ENCODE assay signal across 17 cellular contexts in genomic region chr10:112226439-112227248, GRCh38. TPM values are rescaled to one million over a fixed set of nuclear protein-coding genes. Genes with fewer than 3 reads are reported as not detected.
DNase-seq lines count a peak whose midpoint lies in the region; ATAC-seq and TF ChIP-seq lines count a peak whose summit lies in the region.
"Had no signal": no experiment of that assay in that cellular context is flagged by ENCODE, and none has a peak within 500 bp of the region (broad histone marks: within the 10 kb centered on the region; RNA-seq: fewer than 3 reads in every experiment).

No MANE protein-coding gene starts in this region.

- ATAC-seq in GM19395 (IDR thresholded peaks at IDR 0.05; ENCODE audit: unreplicated experiment) = no peak

- H3K4me1 Mint-ChIP-seq in MCF 10A (ENCODE audit: insufficient read depth, unreplicated experiment) (peaks cover 77% of the 10 kb centered on the region), nephron progenitor cell (peaks cover 7% of the 10 kb centered on the region)

- POLR2A ChIA-PET in MCF 10A (lab: Yijun Ruan, JAX) = interaction anchor here (0.7 to 4.7 kb wide), 7 partner anchors 10 to 57 kb away, joined by 3 to 38 read pairs (median 6); partner anchors contain the start of genes GPAM and TECTB

- TF ChIP-seq CTCF in MCF 10A (IDR thresholded peaks at IDR 0.05; ENCODE audit: unreplicated experiment) (no peak), breast epithelium (IDR thresholded peaks at IDR 0.05) (no peak), nephron progenitor cell (IDR thresholded peaks at IDR 0.05) (no peak)

- DNase-seq in MCF 10A (ENCODE audit: unreplicated experiment) (no peak), breast epithelium (ENCODE audit: low spot score in 2 of 2) (no peak), adipocyte (ENCODE audit: low read depth) (no peak), nephron progenitor cell (no peak), A172 (ENCODE audit: low spot score) (no peak), erythroblast (lab: John Stamatoyannopoulos, UW) (no peak)
- DNase-seq: Caco-2; CD4-positive, alpha-beta T cell; H7; NCI-H1436 treated with DMSO at 0.1 percent for 48 hours; NCI-H2029; NCI-H2227 treated with DMSO at 0.1 percent for 48 hours; NCI-H510A treated with DMSO at 0.1 percent for 48 hours; NCI-H82; PC-9 had no signal

- intact Hi-C loops in MCF 10A (cut with micrococcal nuclease) = loop anchor here (5.0 kb wide), 1 partner anchor 44 kb away; the partner anchor contains the start of gene GPAM
- intact Hi-C loops in breast epithelium (cut with DNase I; ENCODE audit: low total_unique reads) = no loop called here

- peak overlapping the region; percentile 55 for H3K9ac ChIP-seq in adipocyte (ENCODE audit: low read length)

- no peak overlapping the region for H3K27ac ChIP-seq in breast epithelium
- H3K27ac ChIP-seq: PC-9, SJSA1 had no signal

- H3K36me3 ChIP-seq in breast epithelium (no peaks in the 10 kb centered on the region), adipocyte (ENCODE audit: control insufficient read depth, insufficient read depth, low read length, severe bottlenecking) (peaks cover 3% of the 10 kb centered on the region)
- H3K36me3 ChIP-seq: SJSA1 had no signal

- H3K27me3 ChIP-seq in breast epithelium = no peaks in the 10 kb centered on the region
- H3K27me3 ChIP-seq in adipocyte (replicated peaks; ENCODE audit: control insufficient read depth, insufficient read depth, low read length) = no peaks in the 10 kb centered on the region
- H3K27me3 ChIP-seq: SJSA1 had no signal

- no peaks in the 10 kb centered on the region for H3K4me1 ChIP-seq in breast epithelium
- H3K4me1 ChIP-seq in adipocyte (ENCODE audit: control insufficient read depth, insufficient read depth, low read length) = peaks cover 24% of the 10 kb centered on the region
- H3K4me1 ChIP-seq: Caco-2 had no signal

- H3K27me3 Mint-ChIP-seq in MCF 10A (ENCODE audit: insufficient read depth, unreplicated experiment) (no peaks in the 10 kb centered on the region), nephron progenitor cell (ENCODE audit: low read depth, poor library complexity) (peaks cover 17% of the 10 kb centered on the region)

- TSS peak; percentile 53 for BruUV-seq in MCF 10A (replicated peaks; lab: Mats Ljungman, UMichigan)

- H3K4me3 Mint-ChIP-seq in MCF 10A (ENCODE audit: unreplicated experiment) (peak overlapping the region; percentile 68), nephron progenitor cell (no peak overlapping the region)
- H3K4me3 Mint-ChIP-seq: CD4-positive, alpha-beta T cell had no signal

- H3K9me3 Mint-ChIP-seq in MCF 10A (ENCODE audit: unreplicated experiment) (no peaks in the 10 kb centered on the region), nephron progenitor cell (peaks cover 12% of the 10 kb centered on the region)
- H3K9me3 Mint-ChIP-seq: CD4-positive, alpha-beta T cell had no signal

- TF ChIP-seq POLR2A in breast epithelium (IDR thresholded peaks at IDR 0.05) (no peak), erythroblast (IDR thresholded peaks at IDR 0.05; ENCODE audit: low read length) (no peak)

- CTCF ChIA-PET in MCF 10A (lab: Yijun Ruan, JAX) = interaction anchor here (0.5 to 1.4 kb wide), 4 partner anchors 16 to 68 kb away, joined by 3 to 4 read pairs (median 3); no protein-coding TSS in a partner anchor

- H3K27ac Mint-ChIP-seq in MCF 10A (ENCODE audit: low read depth, unreplicated experiment) = peak overlapping the region; percentile 53
- peak overlapping the region; percentile 52 for H3K27ac Mint-ChIP-seq in nephron progenitor cell
- H3K27ac Mint-ChIP-seq: CD4-positive, alpha-beta T cell had no signal

- H3K4me3 ChIP-seq in breast epithelium = no peak overlapping the region
- H3K4me3 ChIP-seq in adipocyte (ENCODE audit: low read length) = peak overlapping the region; percentile 48
- H3K4me3 ChIP-seq: PC-9, SJSA1 had no signal

- H3K36me3 Mint-ChIP-seq in MCF 10A (ENCODE audit: insufficient read depth, unreplicated experiment) = no peaks in the 10 kb centered on the region
- H3K36me3 Mint-ChIP-seq in nephron progenitor cell (ENCODE audit: low read depth) = no peaks in the 10 kb centered on the region

- H3K9me3 ChIP-seq in breast epithelium (no peaks in the 10 kb centered on the region), adipocyte (ENCODE audit: control insufficient read depth, low read length) (peaks cover 24% of the 10 kb centered on the region)
- H3K9me3 ChIP-seq: Caco-2, SJSA1 had no signal

RNA-seq across cellular contexts. Expression of gene GPAM, which starts 43.1 kb away (rescaled TPM):
- 19.8 and 20.4 TPM in 2 replicates for total RNA-seq in MCF 10A (2022)
- 100 to 1,000 TPM in 1 of 3 donors, 10 to 100 TPM in 2; 13.4 to 462 (median 26.3) TPM for total RNA-seq in breast epithelium
- 12.0 and 12.5 TPM in 2 replicates for total RNA-seq in A172 (2014; rRNA removed; shearing (Covaris generic))

RNA-seq across cellular contexts. Expression of gene TECTB, which starts 56.6 kb away (rescaled TPM):
- total RNA-seq in MCF 10A (2022) (not detected in 2 replicates), breast epithelium (not detected)
- not detected in 2 replicates for total RNA-seq in A172 (2014; rRNA removed; shearing (Covaris generic))
- total RNA-seq: CD4-positive, alpha-beta T cell; H7; PC-9; SJSA1 had no signal
